ENCODE assay signal across 10 cellular contexts in genomic region chr20:20498081-20498861, GRCh38.
DNase-seq lines count a peak whose midpoint lies in the region; ATAC-seq and TF ChIP-seq lines count a peak whose summit lies in the region.
"Had no signal": no experiment of that assay in that cellular context is flagged by ENCODE, and none has a peak within 500 bp of the region (broad histone marks: within the 10 kb centered on the region; RNA-seq: fewer than 3 reads in every experiment).

No MANE protein-coding gene starts in this region.

- H3K36me3 ChIP-seq in HEK293 (ENCODE audit: control insufficient read depth in 2 of 2, insufficient read depth in 1 of 2, low read length in 2 of 2) (peaks cover 0 to 20% of the 10 kb centered on the region in 2 experiments; a peak in 1 of 3 replicates), neural progenitor cell (no peaks in the 10 kb centered on the region)

- H2AFZ ChIP-seq in neural progenitor cell (replicated peaks), result no peak overlapping the region

- no peaks in the 10 kb centered on the region for H3K27me3 Mint-ChIP-seq in neural progenitor cell (ENCODE audit: insufficient read depth, low read depth)

- H3K36me3 Mint-ChIP-seq in neural progenitor cell, result peaks cover 31% of the 10 kb centered on the region

- H3K4me1 Mint-ChIP-seq in neural progenitor cell, result peaks cover 30% of the 10 kb centered on the region

- no peaks in the 10 kb centered on the region for H3K79me2 ChIP-seq in neural progenitor cell (ENCODE audit: low read depth)

- no peak overlapping the region for H3K4me2 ChIP-seq in neural progenitor cell

- peaks cover 7% of the 10 kb centered on the region for H3F3A ChIP-seq in neural progenitor cell (ENCODE audit: low read depth)

- POLR2A ChIA-PET in HEK293 (lab: Yijun Ruan, JAX), result interaction anchor here (0.9 kb wide), 1 partner anchor 214 kb away, joined by 4 read pairs; the partner anchor contains the start of gene RALGAPA2

- H3K27ac ChIP-seq in HEK293 (ENCODE audit: extremely low read depth, low read depth, low read length), result no peak overlapping the region
- no peak overlapping the region for H3K27ac ChIP-seq in neural progenitor cell

- H3K9me3 ChIP-seq in HEK293 (ENCODE audit: control insufficient read depth, insufficient read depth, low read depth, low read length) (no peaks in the 10 kb centered on the region), neural progenitor cell (ENCODE audit: low read depth) (no peaks in the 10 kb centered on the region)

- CTCF ChIA-PET in HEK293 (lab: Yijun Ruan, JAX), result interaction anchor here (0.7 kb wide), 1 partner anchor 219 kb away, joined by 3 read pairs; no protein-coding TSS in a partner anchor

- ATAC-seq in GM21528 (IDR thresholded peaks at IDR 0.05; ENCODE audit: low FRiP score, unreplicated experiment) (no peak), HG03565 (IDR thresholded peaks at IDR 0.05; ENCODE audit: unreplicated experiment) (no peak)

- H3K27ac Mint-ChIP-seq in neural progenitor cell, result peak overlapping the region; percentile 92

- H4K20me1 ChIP-seq in neural progenitor cell (ENCODE audit: low read depth), result no peaks in the 10 kb centered on the region

- H3K9ac ChIP-seq in neural progenitor cell, result no peak overlapping the region

- no peak overlapping the region for H3K4me3 Mint-ChIP-seq in neural progenitor cell

- no peaks in the 10 kb centered on the region for H3K4me1 ChIP-seq in HEK293 (ENCODE audit: control insufficient read depth, insufficient read depth, low read length)
- H3K4me1 ChIP-seq in neural progenitor cell, result peaks cover 29% of the 10 kb centered on the region

- H3K27me3 ChIP-seq in neural progenitor cell, result no peaks in the 10 kb centered on the region

- no peaks in the 10 kb centered on the region for H3K9me3 Mint-ChIP-seq in neural progenitor cell

- no peak overlapping the region for H3K4me3 ChIP-seq in HEK293 (ENCODE audit: low read depth, low read length)
- H3K4me3 ChIP-seq in neural progenitor cell, result no peak overlapping the region

- TF ChIP-seq CTCF in HEK293 (tag by site-specific recombination; IDR thresholded peaks at IDR 0.05) (no peak), neural progenitor cell (IDR thresholded peaks at IDR 0.05) (no peak)

- DNase-seq in NCI-H2227 treated with DMSO at 0.1 percent for 48 hours (lab: John Stamatoyannopoulos, UW) (peak; percentile 14), cerebellum (ENCODE audit: low spot score) (peak; percentile 69), neural progenitor cell (ENCODE audit: low spot score) (peak; percentile 60), DMS114 treated with DMSO at 0.1 percent for 48 hours (lab: John Stamatoyannopoulos, UW; ENCODE audit: unreplicated experiment) (no peak)
- DNase-seq: HCEC 1CT; MM.1S; stimulated activated CD4-positive, alpha-beta T cell treated with anti-CD3 and anti-CD28 coated beads, Interleukin-12 subunit alpha, Interleukin-12 subunit beta, amount 100 ng/mL, for 4 hours had no signal

TF ChIP-seq in HEK293, 187 proteins besides CTCF, POLR2A, EP300 and RAD21:
- no peak for TF ChIP-seq BCL11A (tag by site-specific recombination; IDR thresholded peaks at IDR 0.05; ENCODE audit: low read depth)
- TF ChIP-seq PRDM6 (tag by site-specific recombination; IDR thresholded peaks at IDR 0.05), result 0 out of 2 replicates have a peak, but pooled peaks have one; percentile 21
TF ChIP-seq in HEK293: peak in this region for 1.
